In genomic region chr2:64330691-64331429, GRCh38 we compare ENCODE assay signal across 8 cellular contexts.
DNase-seq lines count a peak whose midpoint lies in the region; ATAC-seq and TF ChIP-seq lines count a peak whose summit lies in the region.

No MANE protein-coding gene starts in this region.

- peaks cover 44% of the 10 kb centered on the region for H3K4me1 Mint-ChIP-seq in activated CD4-positive, alpha-beta T cell treated with anti-CD3 and anti-CD28 coated beads for 36 hours

- no peaks in the 10 kb centered on the region for H3K9me3 Mint-ChIP-seq in activated CD4-positive, alpha-beta T cell treated with anti-CD3 and anti-CD28 coated beads for 36 hours (ENCODE audit: low read depth)

- H3K27ac ChIP-seq in ACC112 (ENCODE audit: low read depth, low read length), result no peak overlapping the region

- no peaks in the 10 kb centered on the region for H3K27me3 Mint-ChIP-seq in activated CD4-positive, alpha-beta T cell treated with anti-CD3 and anti-CD28 coated beads for 36 hours

- H3K79me2 ChIP-seq in ACC112 (ENCODE audit: control insufficient read depth, insufficient read depth, low read length, unreplicated experiment), result no peaks in the 10 kb centered on the region

- intact Hi-C loops in activated CD4-positive, alpha-beta T cell treated with anti-CD3 and anti-CD28 coated beads for 36 hours (cut with DNase I, micrococcal nuclease), result loop anchor here (1.0 to 2.0 kb wide), 8 partner anchors 157 to 542 kb away; no protein-coding TSS in a partner anchor

- H2AFZ ChIP-seq in ACC112 (ENCODE audit: low read length, unreplicated experiment), result peak overlapping the region; percentile 64

- peak overlapping the region; percentile 8 for H3K4me3 Mint-ChIP-seq in activated CD4-positive, alpha-beta T cell treated with anti-CD3 and anti-CD28 coated beads for 36 hours

- no peak for ATAC-seq in activated CD4-positive, alpha-beta T cell treated with anti-CD3 and anti-CD28 coated beads for 36 hours
- ATAC-seq in GM19463 (IDR thresholded peaks at IDR 0.05; ENCODE audit: unreplicated experiment), result no peak

- POLR2A ChIA-PET in activated CD4-positive, alpha-beta T cell treated with anti-CD3 and anti-CD28 coated beads for 36 hours (lab: Charles Lee), result interaction anchor here (0.6 to 0.9 kb wide), 3 partner anchors 106 to 195 kb away, joined by 3 read pairs; no protein-coding TSS in a partner anchor

- H3K27ac Mint-ChIP-seq in activated CD4-positive, alpha-beta T cell treated with anti-CD3 and anti-CD28 coated beads for 36 hours, result no peak overlapping the region

- peak; percentile 91 for TF ChIP-seq CTCF in choroid plexus epithelial cell (conservative IDR thresholded peaks at IDR 0.05; ENCODE audit: low read depth, low read length)

- H3K27me3 ChIP-seq in ACC112 (ENCODE audit: insufficient read depth, low read length) (no peaks in the 10 kb centered on the region), H7 (ENCODE audit: control insufficient read depth, insufficient read depth, low read length) (no peaks in the 10 kb centered on the region)

- H3K36me3 ChIP-seq in ACC112 (ENCODE audit: insufficient read depth, low read length) (no peaks in the 10 kb centered on the region), H7 (replicated peaks; ENCODE audit: control insufficient read depth, insufficient read depth, low read length) (no peaks in the 10 kb centered on the region)

- peaks cover 13% of the 10 kb centered on the region for H3K4me1 ChIP-seq in ACC112 (ENCODE audit: control insufficient read depth, insufficient read depth, low read length, unreplicated experiment)

- no peaks in the 10 kb centered on the region for H3K36me3 Mint-ChIP-seq in activated CD4-positive, alpha-beta T cell treated with anti-CD3 and anti-CD28 coated beads for 36 hours (ENCODE audit: low read depth)

- DNase-seq in H7 (peak; percentile 55), NCI-H460 (ENCODE audit: extremely low read depth, low read depth) (peak; percentile 74), choroid plexus epithelial cell (ENCODE audit: low read depth) (peak; percentile 95), kidney tubule cell (ENCODE audit: low spot score) (peak; percentile 83)
- peak; percentile 87 for DNase-seq in activated CD4-positive, alpha-beta T cell treated with anti-CD3 and anti-CD28 coated beads for 36 hours
- peak; percentile 86 for DNase-seq in stimulated activated CD4-positive, alpha-beta T cell treated with anti-CD3 and anti-CD28 coated beads, Interleukin-15, amount 100 ng/mL, for 24 hours

- H3K4me3 ChIP-seq in ACC112 (ENCODE audit: low read depth, low read length) (peak overlapping the region; percentile 67), H7 (ENCODE audit: insufficient read depth, low read depth, low read length) (no peak overlapping the region), choroid plexus epithelial cell (ENCODE audit: low read depth, low read length) (peak overlapping the region; percentile 40)

- CTCF ChIA-PET in activated CD4-positive, alpha-beta T cell treated with anti-CD3 and anti-CD28 coated beads for 36 hours (lab: Charles Lee), result interaction anchor here (0.6 to 9.0 kb wide), 90 partner anchors 9 to 742 kb away, joined by 3 to 191 read pairs (median 4); partner anchors contain the start of genes AFTPH, MDH1 and WDPCP
